11 cellular contexts compared by ENCODE assay signal in genomic region chr14:77423423-77423822, GRCh38. TPM values are rescaled to one million over a fixed set of nuclear protein-coding genes. Genes with fewer than 3 reads are reported as not detected.
"Had no signal": no experiment of that assay in that cellular context is flagged by ENCODE, and none has a peak within 500 bp of the region (broad histone marks: within the 10 kb centered on the region; RNA-seq: fewer than 3 reads in every experiment).

Gene NOXRED1, minus strand, starts transcription at chr14:77423523. Its CDS starts 634 bp downstream, at chr14:77422889.

- DNase-seq: GOT3, H7, HFFc6, IMR-90, KBM-7 had no signal

- H3K4me3 Mint-ChIP-seq: HFFc6 had no signal

- H3K4me2 ChIP-seq: KMS-11 had no signal

- ATAC-seq: HCT116 had no signal

- H3K27ac ChIP-seq: HL-60, KMS-11 had no signal

- H3K27ac Mint-ChIP-seq: HFFc6 had no signal

- H3K4me1 ChIP-seq: HAP-1 had no signal

- H3K9me3 ChIP-seq: HAP-1 had no signal

- H3K4me3 ChIP-seq: HAP-1 had no signal

RNA-seq across cellular contexts. Expression of gene NOXRED1, which starts in this region (rescaled TPM):
- total RNA-seq: H4, HT1080 had no signal
